In genomic region chr9:86036555-86036954, GRCh38 we compare ENCODE assay signal across 25 cellular contexts.
DNase-seq lines count a peak whose midpoint lies in the region; ATAC-seq and TF ChIP-seq lines count a peak whose summit lies in the region.
"Had no signal": no experiment of that assay in that cellular context is flagged by ENCODE, and none has a peak within 500 bp of the region (broad histone marks: within the 10 kb centered on the region; RNA-seq: fewer than 3 reads in every experiment).

No MANE protein-coding gene starts in this region.

- H3K36me3 ChIP-seq in transverse colon, result peaks cover 0 to 7% (median 0%) of the 10 kb centered on the region in 4 donors

- TF ChIP-seq CTCF in endothelial cell (IDR thresholded peaks at IDR 0.05; ENCODE audit: unreplicated experiment), result no peak
- TF ChIP-seq CTCF in transverse colon (IDR thresholded peaks at IDR 0.05), result no peak
- TF ChIP-seq CTCF in GM13976 (IDR thresholded peaks at IDR 0.05; ENCODE audit: borderline replicate concordance, control extremely low read depth, extremely low read depth, insufficient read depth, missing control alignments), result no peak

- H3K9me3 Mint-ChIP-seq in activated naive CD4-positive, alpha-beta T cell treated with anti-CD3 and anti-CD28 coated beads, Interleukin-2, amount 10 ng/mL, durations not matched to agents 7 days and 5 days, result no peaks in the 10 kb centered on the region
- no peaks in the 10 kb centered on the region for H3K9me3 Mint-ChIP-seq in endothelial cell (ENCODE audit: unreplicated experiment)
- H3K9me3 Mint-ChIP-seq: CD8-positive, alpha-beta T cell had no signal

- ATAC-seq in GM21390 (IDR thresholded peaks at IDR 0.05; ENCODE audit: unreplicated experiment) (no peak), HG02938 (IDR thresholded peaks at IDR 0.05; ENCODE audit: unreplicated experiment) (no peak)
- ATAC-seq: activated CD8-positive, alpha-beta memory T cell treated with anti-CD3 and anti-CD28 coated beads, Interleukin-2, amount 10 ng/mL, durations not matched to agents 7 days and 5 days; CD8-positive, alpha-beta T cell; esophagus mucosa; naive thymus-derived CD4-positive, alpha-beta T cell; upper lobe of right lung had no signal

- peaks cover 4% of the 10 kb centered on the region for H3K27me3 Mint-ChIP-seq in activated naive CD4-positive, alpha-beta T cell treated with anti-CD3 and anti-CD28 coated beads, Interleukin-2, amount 10 ng/mL, durations not matched to agents 7 days and 5 days
- H3K27me3 Mint-ChIP-seq in endothelial cell (ENCODE audit: unreplicated experiment), result peaks cover 5% of the 10 kb centered on the region

- no peak for TF ChIP-seq POLR2A in transverse colon (IDR thresholded peaks at IDR 0.05)

- H3K36me3 Mint-ChIP-seq in activated naive CD4-positive, alpha-beta T cell treated with anti-CD3 and anti-CD28 coated beads, Interleukin-2, amount 10 ng/mL, durations not matched to agents 7 days and 5 days, result no peaks in the 10 kb centered on the region
- peaks cover 28% of the 10 kb centered on the region for H3K36me3 Mint-ChIP-seq in endothelial cell (ENCODE audit: low read depth, unreplicated experiment)
- H3K36me3 Mint-ChIP-seq: activated CD8-positive, alpha-beta memory T cell treated with anti-CD3 and anti-CD28 coated beads, Interleukin-2, amount 10 ng/mL, durations not matched to agents 7 days and 5 days; CD8-positive, alpha-beta T cell had no signal

- H3K4me3 Mint-ChIP-seq in activated naive CD4-positive, alpha-beta T cell treated with anti-CD3 and anti-CD28 coated beads, Interleukin-2, amount 10 ng/mL, durations not matched to agents 7 days and 5 days, result no peak overlapping the region
- H3K4me3 Mint-ChIP-seq in endothelial cell (ENCODE audit: unreplicated experiment), result peak overlapping the region; percentile 9
- H3K4me3 Mint-ChIP-seq: activated CD8-positive, alpha-beta memory T cell treated with anti-CD3 and anti-CD28 coated beads, Interleukin-2, amount 10 ng/mL, durations not matched to agents 7 days and 5 days; CD8-positive, alpha-beta T cell; naive thymus-derived CD4-positive, alpha-beta T cell had no signal

- H3K27me3 ChIP-seq in transverse colon, result no peaks in the 10 kb centered on the region
- H3K27me3 ChIP-seq: BE2C, suprapubic skin, upper lobe of right lung had no signal

- H3K4me3 ChIP-seq in transverse colon, result no peak overlapping the region
- H3K4me3 ChIP-seq: SK-N-MC, suprapubic skin, upper lobe of right lung had no signal

- no peak for TF ChIP-seq EP300 in transverse colon (IDR thresholded peaks at IDR 0.05; ENCODE audit: low read depth)

- intact Hi-C loops in transverse colon (cut with DNase I; ENCODE audit: low total_unique reads), result no loop called here

- in situ Hi-C loops in transverse colon (cut with MboI; ENCODE audit: low pct_ligation_motif_present in 1 of 4, low pct_unique_long_range_greater_than_20kb in 1 of 4, low sequenced_read_pairs in 3 of 4), result no loop called here
- in situ Hi-C loops in GM13976 (cut with MboI; ENCODE audit: low sequenced_read_pairs, unreplicated experiment), result no loop called here

- H3K9me3 ChIP-seq in transverse colon, result no peaks in the 10 kb centered on the region
- H3K9me3 ChIP-seq: BE2C, suprapubic skin, upper lobe of right lung had no signal

- H3K27ac ChIP-seq in transverse colon, result peak overlapping the region; percentile 21 to 67 (median 60)
- H3K27ac ChIP-seq: SK-N-MC, suprapubic skin, upper lobe of right lung had no signal

- no peaks in the 10 kb centered on the region for H3K4me1 Mint-ChIP-seq in activated naive CD4-positive, alpha-beta T cell treated with anti-CD3 and anti-CD28 coated beads, Interleukin-2, amount 10 ng/mL, durations not matched to agents 7 days and 5 days
- H3K4me1 Mint-ChIP-seq in endothelial cell (ENCODE audit: unreplicated experiment), result no peaks in the 10 kb centered on the region
- H3K4me1 Mint-ChIP-seq: activated CD8-positive, alpha-beta memory T cell treated with anti-CD3 and anti-CD28 coated beads, Interleukin-2, amount 10 ng/mL, durations not matched to agents 7 days and 5 days; naive thymus-derived CD4-positive, alpha-beta T cell had no signal

- 58 to 84% methylated on average over 4 to 9 of the region's 9 CpGs for WGBS in transverse colon (ENCODE audit: low coverage in 1 of 2), 2 donors

- peak overlapping the region; percentile 71 for H3K27ac Mint-ChIP-seq in activated naive CD4-positive, alpha-beta T cell treated with anti-CD3 and anti-CD28 coated beads, Interleukin-2, amount 10 ng/mL, durations not matched to agents 7 days and 5 days
- no peak overlapping the region for H3K27ac Mint-ChIP-seq in endothelial cell (ENCODE audit: unreplicated experiment)
- H3K27ac Mint-ChIP-seq: activated CD8-positive, alpha-beta memory T cell treated with anti-CD3 and anti-CD28 coated beads, Interleukin-2, amount 10 ng/mL, durations not matched to agents 7 days and 5 days; CD8-positive, alpha-beta T cell; naive thymus-derived CD4-positive, alpha-beta T cell had no signal

- peaks cover 0 to 18% (median 3%) of the 10 kb centered on the region in 4 donors for H3K4me1 ChIP-seq in transverse colon
- H3K4me1 ChIP-seq: BE2C, suprapubic skin, upper lobe of right lung had no signal

- CTCF ChIA-PET in activated naive CD4-positive, alpha-beta T cell treated with anti-CD3 and anti-CD28 coated beads, Interleukin-2, amount 10 ng/mL, durations not matched to agents 7 days and 5 days (lab: Charles Lee), result no interaction called here

- no peak for DNase-seq in activated naive CD4-positive, alpha-beta T cell treated with anti-CD3 and anti-CD28 coated beads, Interleukin-2, amount 10 ng/mL, durations not matched to agents 7 days and 5 days
- DNase-seq in activated naive CD4-positive, alpha-beta T cell treated with Interleukin-2 at 50 U/mL for 16 hours, result no peak
- DNase-seq in NCI-H345 treated with DMSO at 0.1 percent for 48 hours (lab: John Stamatoyannopoulos, UW; ENCODE audit: unreplicated experiment), result peak; percentile 16
- DNase-seq in endothelial cell (ENCODE audit: low spot score), result no peak
- peak; percentile 22 for DNase-seq in transverse colon
- no peak for DNase-seq in GM13976 (ENCODE audit: low spot score)
- DNase-seq: activated CD8-positive, alpha-beta memory T cell treated with anti-CD3 and anti-CD28 coated beads, Interleukin-2, amount 10 ng/mL, durations not matched to agents 7 days and 5 days; activated T-cell treated with anti-CD3 and anti-CD28 coated beads, Interleukin-2, amount 50 U/mL, for 48 hours; BE2C; CD8-positive, alpha-beta T cell; central memory CD4-positive, alpha-beta T cell; head of caudate nucleus; islet precursor cell; Kasumi-1; naive thymus-derived CD4-positive, alpha-beta T cell; NCI-H1694 treated with DMSO at 0.1 percent for 48 hours; NCI-H446; small intestine; stimulated activated naive CD4-positive, alpha-beta T cell; upper lobe of right lung had no signal

Comparison
In these comparisons a context has a peak if more than half of its experiments do, and no peak if none do; other contexts are left out.
1. DNase-seq: peak in NCI-H345 treated with DMSO at 0.1 percent for 48 hours (single experiment) and transverse colon (single experiment); none in activated naive CD4-positive, alpha-beta T cell treated with anti-CD3 and anti-CD28 coated beads, Interleukin-2, amount 10 ng/mL, durations not matched to agents 7 days and 5 days (single experiment), activated naive CD4-positive, alpha-beta T cell treated with Interleukin-2 at 50 U/mL for 16 hours (single experiment), endothelial cell (single experiment) and GM13976 (single experiment).